14 cellular contexts compared by ENCODE assay signal in genomic region chr6:111739257-111739696, GRCh38.
DNase-seq lines count a peak whose midpoint lies in the region; ATAC-seq and TF ChIP-seq lines count a peak whose summit lies in the region.
"Had no signal": no experiment of that assay in that cellular context is flagged by ENCODE, and none has a peak within 500 bp of the region (broad histone marks: within the 10 kb centered on the region; RNA-seq: fewer than 3 reads in every experiment).

No MANE protein-coding gene starts in this region.

- H3K18ac ChIP-seq in neuronal stem cell (ENCODE audit: low read length), result no peak overlapping the region

- no peak overlapping the region for H3K14ac ChIP-seq in neuronal stem cell (ENCODE audit: low read length)

- peaks cover 5% of the 10 kb centered on the region for H3K79me1 ChIP-seq in neuronal stem cell (ENCODE audit: low read depth, low read length)

- H3K9me3 ChIP-seq in upper lobe of right lung, result no peaks in the 10 kb centered on the region
- no peaks in the 10 kb centered on the region for H3K9me3 ChIP-seq in neuronal stem cell (replicated peaks in 1 of 2; ENCODE audit: control insufficient read depth in 2 of 2, insufficient read depth in 1 of 2, low read depth in 1 of 2, low read length in 2 of 2)
- H3K9me3 ChIP-seq: gastroesophageal sphincter, HAP-1 had no signal

- no peak overlapping the region for H2BK5ac ChIP-seq in neuronal stem cell (ENCODE audit: low read length)

- peaks cover 75% of the 10 kb centered on the region for H3K4me1 Mint-ChIP-seq in activated naive CD4-positive, alpha-beta T cell treated with anti-CD3 and anti-CD28 coated beads, Interleukin-2, amount 10 ng/mL, durations not matched to agents 7 days and 5 days
- peaks cover 99% of the 10 kb centered on the region for H3K4me1 Mint-ChIP-seq in activated naive CD8-positive, alpha-beta T cell treated with anti-CD3 and anti-CD28 coated beads, Interleukin-2, amount 50 U/mL, for 24 hours

- H3K36me3 ChIP-seq in upper lobe of right lung, result no peaks in the 10 kb centered on the region
- peaks cover 0 to 78% of the 10 kb centered on the region in 2 donors for H3K36me3 ChIP-seq in neuronal stem cell (replicated peaks in 1 of 2; ENCODE audit: control insufficient read depth in 2 of 2, insufficient read depth in 2 of 2, low read length in 2 of 2)
- H3K36me3 ChIP-seq: gastroesophageal sphincter, HAP-1 had no signal

- H3K4ac ChIP-seq in neuronal stem cell (ENCODE audit: low read length), result no peak overlapping the region

- H3K36me3 Mint-ChIP-seq in activated naive CD4-positive, alpha-beta T cell treated with anti-CD3 and anti-CD28 coated beads, Interleukin-2, amount 50 U/mL, for 72 hours, result peaks cover 49 to 84% of the 10 kb centered on the region in 2 donors
- peaks cover 72% of the 10 kb centered on the region for H3K36me3 Mint-ChIP-seq in activated naive CD4-positive, alpha-beta T cell treated with anti-CD3 and anti-CD28 coated beads, Interleukin-2, amount 10 ng/mL, durations not matched to agents 7 days and 5 days
- peaks cover 95% of the 10 kb centered on the region for H3K36me3 Mint-ChIP-seq in activated naive CD8-positive, alpha-beta T cell treated with anti-CD3 and anti-CD28 coated beads, Interleukin-2, amount 50 U/mL, for 24 hours (ENCODE audit: low read depth)

- intact Hi-C loops in upper lobe of right lung (cut with DNase I) (no loop called here), lower leg skin (cut with DNase I; ENCODE audit: low total_unique reads) (no loop called here)

- H3K9ac ChIP-seq in neuronal stem cell (ENCODE audit: low read depth, low read length, poor library complexity), result no peak overlapping the region

- no peak for TF ChIP-seq POLR2A in lower leg skin (IDR thresholded peaks at IDR 0.05)

- WGBS in neuronal stem cell (ENCODE audit: extremely low coverage in 2 of 2, insufficient read length in 2 of 2, insufficient replicate concordance in 1 of 2), 2 donors, result no CpG with 5 or more reads among the region's 4 CpGs
- 73 to 76% methylated on average over 4 of the region's 4 CpGs for WGBS in lower leg skin, 2 donors

- DNase-seq in activated naive CD4-positive, alpha-beta T cell treated with anti-CD3 and anti-CD28 coated beads, Interleukin-2, amount 50 U/mL, for 72 hours (ENCODE audit: low spot score in 2 of 2), result no peak
- no peak for DNase-seq in activated naive CD4-positive, alpha-beta T cell treated with anti-CD3 and anti-CD28 coated beads, Interleukin-2, amount 10 ng/mL, durations not matched to agents 7 days and 5 days
- DNase-seq in activated naive CD8-positive, alpha-beta T cell treated with anti-CD3 and anti-CD28 coated beads, Interleukin-2, amount 50 U/mL, for 24 hours, result no peak
- DNase-seq in upper lobe of right lung (no peak), neuronal stem cell (ENCODE audit: low spot score) (no peak), lower leg skin (ENCODE audit: low spot score in 2 of 2) (no peak)
- DNase-seq: KBM-7, kidney glomerular epithelial cell, NCI-H187 treated with DMSO at 0.1 percent for 48 hours had no signal

- CTCF ChIA-PET in activated naive CD4-positive, alpha-beta T cell treated with anti-CD3 and anti-CD28 coated beads, Interleukin-2, amount 10 ng/mL, durations not matched to agents 7 days and 5 days (lab: Charles Lee), result no interaction called here

- no peak for ATAC-seq in activated naive CD4-positive, alpha-beta T cell treated with anti-CD3 and anti-CD28 coated beads, Interleukin-2, amount 50 U/mL, for 72 hours
- ATAC-seq in HG03159 (IDR thresholded peaks at IDR 0.05; ENCODE audit: unreplicated experiment) (peak; percentile 52), upper lobe of right lung (peak; percentile 11), HG02642 (IDR thresholded peaks at IDR 0.05; ENCODE audit: poor library complexity, unreplicated experiment) (no peak)
- no peak for ATAC-seq in activated naive CD8-positive, alpha-beta T cell treated with anti-CD3 and anti-CD28 coated beads, Interleukin-2, amount 50 U/mL, for 24 hours
- ATAC-seq: gastroesophageal sphincter had no signal

- H3K4me1 ChIP-seq in upper lobe of right lung, result peaks cover 27% of the 10 kb centered on the region
- H3K4me1 ChIP-seq in neuronal stem cell (ENCODE audit: control insufficient read depth in 2 of 2, insufficient read depth in 1 of 2, low read depth in 1 of 2, low read length in 2 of 2), result peaks cover 5 to 22% of the 10 kb centered on the region in 2 donors
- H3K4me1 ChIP-seq: HAP-1 had no signal

- H3K27me3 ChIP-seq in upper lobe of right lung, result no peaks in the 10 kb centered on the region
- no peaks in the 10 kb centered on the region for H3K27me3 ChIP-seq in neuronal stem cell (ENCODE audit: control insufficient read depth in 3 of 3, insufficient read depth in 3 of 3, low read depth in 1 of 3, low read length in 3 of 3)
- H3K27me3 ChIP-seq: gastroesophageal sphincter had no signal

- H2BK12ac ChIP-seq in neuronal stem cell (ENCODE audit: low read length), result no peak overlapping the region

- peak overlapping the region; percentile 73 to 86 for H3K27ac Mint-ChIP-seq in activated naive CD4-positive, alpha-beta T cell treated with anti-CD3 and anti-CD28 coated beads, Interleukin-2, amount 50 U/mL, for 72 hours
- H3K27ac Mint-ChIP-seq in activated naive CD4-positive, alpha-beta T cell treated with anti-CD3 and anti-CD28 coated beads, Interleukin-2, amount 10 ng/mL, durations not matched to agents 7 days and 5 days, result no peak overlapping the region
- peak overlapping the region; percentile 50 for H3K27ac Mint-ChIP-seq in activated naive CD8-positive, alpha-beta T cell treated with anti-CD3 and anti-CD28 coated beads, Interleukin-2, amount 50 U/mL, for 24 hours
- H3K27ac Mint-ChIP-seq: endodermal cell had no signal

- H2BK120ac ChIP-seq in neuronal stem cell (ENCODE audit: low read depth, low read length), result no peak overlapping the region

- no peak overlapping the region for H4K91ac ChIP-seq in neuronal stem cell (ENCODE audit: low read depth, low read length, poor library complexity)

- no peak overlapping the region for H2AK5ac ChIP-seq in neuronal stem cell (ENCODE audit: low read depth, low read length)

- no peak overlapping the region for H3K4me3 ChIP-seq in upper lobe of right lung
- no peak overlapping the region for H3K4me3 ChIP-seq in neuronal stem cell (ENCODE audit: low read length in 2 of 2)
- no peak overlapping the region for H3K4me3 ChIP-seq in lower leg skin (ENCODE audit: low read depth, poor library complexity, severe bottlenecking)
- H3K4me3 ChIP-seq: gastroesophageal sphincter, HAP-1 had no signal

- peaks cover 0 to 7% of the 10 kb centered on the region in 2 donors for H3K9me3 Mint-ChIP-seq in activated naive CD4-positive, alpha-beta T cell treated with anti-CD3 and anti-CD28 coated beads, Interleukin-2, amount 50 U/mL, for 72 hours
- H3K9me3 Mint-ChIP-seq in activated naive CD4-positive, alpha-beta T cell treated with anti-CD3 and anti-CD28 coated beads, Interleukin-2, amount 10 ng/mL, durations not matched to agents 7 days and 5 days, result peaks cover 3% of the 10 kb centered on the region
- peaks cover 5% of the 10 kb centered on the region for H3K9me3 Mint-ChIP-seq in activated naive CD8-positive, alpha-beta T cell treated with anti-CD3 and anti-CD28 coated beads, Interleukin-2, amount 50 U/mL, for 24 hours
- H3K9me3 Mint-ChIP-seq: endodermal cell had no signal

- no peak overlapping the region for H2AFZ ChIP-seq in neuronal stem cell (ENCODE audit: low read length)

- TF ChIP-seq CTCF in upper lobe of right lung (IDR thresholded peaks at IDR 0.05), result no peak
- no peak for TF ChIP-seq CTCF in lower leg skin (IDR thresholded peaks at IDR 0.05)

- no peak overlapping the region for H3K4me2 ChIP-seq in neuronal stem cell (ENCODE audit: insufficient read depth, low read length, poor library complexity, severe bottlenecking)

- H3K27me3 Mint-ChIP-seq in activated naive CD4-positive, alpha-beta T cell treated with anti-CD3 and anti-CD28 coated beads, Interleukin-2, amount 10 ng/mL, durations not matched to agents 7 days and 5 days, result no peaks in the 10 kb centered on the region
- no peaks in the 10 kb centered on the region for H3K27me3 Mint-ChIP-seq in activated naive CD8-positive, alpha-beta T cell treated with anti-CD3 and anti-CD28 coated beads, Interleukin-2, amount 50 U/mL, for 24 hours

- H3K27ac ChIP-seq in upper lobe of right lung, result no peak overlapping the region
- no peak overlapping the region for H3K27ac ChIP-seq in neuronal stem cell (replicated peaks; ENCODE audit: low read length)
- H3K27ac ChIP-seq: gastroesophageal sphincter had no signal

- H3K4me3 Mint-ChIP-seq in activated naive CD4-positive, alpha-beta T cell treated with anti-CD3 and anti-CD28 coated beads, Interleukin-2, amount 10 ng/mL, durations not matched to agents 7 days and 5 days, result no peak overlapping the region
- peak overlapping the region; percentile 60 for H3K4me3 Mint-ChIP-seq in activated naive CD8-positive, alpha-beta T cell treated with anti-CD3 and anti-CD28 coated beads, Interleukin-2, amount 50 U/mL, for 24 hours
- H3K4me3 Mint-ChIP-seq: endodermal cell had no signal

- no peak overlapping the region for H3K23ac ChIP-seq in neuronal stem cell (ENCODE audit: low read depth, low read length, poor library complexity)

- H2BK15ac ChIP-seq in neuronal stem cell (ENCODE audit: low read length), result no peak overlapping the region

- no peak overlapping the region for H4K8ac ChIP-seq in neuronal stem cell (ENCODE audit: low read depth, low read length)

Comparison
In these comparisons a context has a peak if more than half of its experiments do, and no peak if none do; other contexts are left out.
1. ATAC-seq: peak in HG03159 (single experiment) and upper lobe of right lung (single experiment); none in activated naive CD4-positive, alpha-beta T cell treated with anti-CD3 and anti-CD28 coated beads, Interleukin-2, amount 50 U/mL, for 72 hours (0 of 2), activated naive CD8-positive, alpha-beta T cell treated with anti-CD3 and anti-CD28 coated beads, Interleukin-2, amount 50 U/mL, for 24 hours (single experiment) and HG02642 (single experiment).